Comparison of ENCODE assay signal across 32 cellular contexts in the genomic region with DNA sequence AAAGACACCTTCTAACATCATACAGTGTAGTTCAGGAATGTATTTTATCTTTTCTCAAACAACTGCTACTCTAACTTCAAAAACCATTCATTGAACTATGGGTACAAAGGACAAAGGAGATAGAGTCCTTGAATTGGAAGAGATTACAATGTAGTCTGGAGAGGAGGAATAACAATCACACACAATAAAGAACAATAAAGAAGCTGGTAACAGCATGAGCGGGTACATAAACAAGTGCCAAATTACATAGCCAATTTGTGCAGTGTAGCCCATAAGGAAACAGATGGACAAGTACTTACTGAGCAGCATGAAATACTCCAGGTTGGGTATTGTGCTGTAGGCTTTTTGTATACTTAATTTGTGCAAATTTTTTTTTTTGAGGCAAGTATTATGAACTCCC. TPM values are rescaled to one million over a fixed set of nuclear protein-coding genes. Genes with fewer than 3 reads are reported as not detected.
DNase-seq lines count a peak whose midpoint lies in the region; ATAC-seq and TF ChIP-seq lines count a peak whose summit lies in the region.
"Had no signal": no experiment of that assay in that cellular context is flagged by ENCODE, and none has a peak within 500 bp of the region (broad histone marks: within the 10 kb centered on the region; RNA-seq: fewer than 3 reads in every experiment).

No MANE protein-coding gene starts in this region.

- BruUV-seq in Caco-2 (replicated peaks; lab: Mats Ljungman, UMichigan) = no TSS peak

- no peak overlapping the region for H2AFZ ChIP-seq in GM23338

- H3K36me3 Mint-ChIP-seq in Caco-2 (ENCODE audit: insufficient read depth, unreplicated experiment) = peaks cover 5% of the 10 kb centered on the region
- H3K36me3 Mint-ChIP-seq in GM23338 (ENCODE audit: low read depth) = peaks cover 19% of the 10 kb centered on the region
- H3K36me3 Mint-ChIP-seq: activated naive CD4-positive, alpha-beta T cell treated with anti-CD3 and anti-CD28 coated beads, Interleukin-2, amount 50 U/mL, for 72 hours had no signal

- DNase-seq in Caco-2 = peak in 1 of 2 experiments; percentile 6
- peak; percentile 4 for DNase-seq in LNCaP clone FGC (ENCODE audit: low read depth)
- peak; percentile 52 for DNase-seq in NCI-H2227 treated with DMSO at 0.1 percent for 48 hours (lab: John Stamatoyannopoulos, UW)
- DNase-seq in cerebellar cortex (ENCODE audit: low spot score) = peak; percentile 66
- no peak for DNase-seq in amniotic stem cell (lab: John Stamatoyannopoulos, UW)
- DNase-seq in GM23338 (ENCODE audit: low spot score) = no peak
- DNase-seq: ACHN; activated CD4-positive, alpha-beta T cell treated with anti-CD3 and anti-CD28 coated beads for 48 hours; activated effector memory CD4-positive, alpha-beta T cell treated with Interleukin-2 at 50 U/mL for 16 hours; activated T-cell treated with anti-CD3 and anti-CD28 coated beads, Interleukin-2, amount 50 U/mL, for 1 hour; CD4-positive, alpha-beta memory T cell; H7; KG1; MG63; naive B cell; NCI-H187; NCI-H526; right cardiac atrium; RPMI8226; SJCRH30; spleen; stimulated activated CD8-positive, alpha-beta memory T cell treated with anti-CD3 and anti-CD28 coated beads, Interleukin-4, amount 100 ng/mL, for 48 hours; T-helper 9 cell; testis; uterus had no signal

- H3K4me3 ChIP-seq in Caco-2 (ENCODE audit: low read depth, low read length) (no peak overlapping the region), LNCaP clone FGC (ENCODE audit: low read depth, low read length) (no peak overlapping the region), GM23338 (no peak overlapping the region)
- H3K4me3 ChIP-seq: breast epithelium, gastroesophageal sphincter, GM12878, MG63, SJCRH30, spleen, testis, uterus had no signal

- H3K4me1 ChIP-seq in Caco-2 (peaks cover 22% of the 10 kb centered on the region), GM23338 (ENCODE audit: insufficient read depth) (no peaks in the 10 kb centered on the region)
- H3K4me1 ChIP-seq: breast epithelium, gastroesophageal sphincter, spleen, testis, uterus had no signal

- H3F3A ChIP-seq in GM23338 (replicated peaks; ENCODE audit: low read depth) = no peaks in the 10 kb centered on the region

- ATAC-seq in GM23338 = no peak
- no peak for ATAC-seq in GM19455 (IDR thresholded peaks at IDR 0.05; ENCODE audit: unreplicated experiment)
- ATAC-seq: activated naive CD4-positive, alpha-beta T cell treated with anti-CD3 and anti-CD28 coated beads, Interleukin-2, amount 50 U/mL, for 72 hours; gastroesophageal sphincter; GM12878; right cardiac atrium had no signal

- TF ChIP-seq CTCF in Caco-2 (IDR thresholded peaks at IDR 0.05; ENCODE audit: insufficient read depth in 1 of 2, low read depth in 1 of 2, low read length in 1 of 2, severe bottlenecking in 1 of 2, unreplicated experiment in 1 of 2) (no peak), LNCaP clone FGC (IDR thresholded peaks at IDR 0.05; ENCODE audit: control insufficient read depth, extremely low read depth, insufficient read depth) (no peak), GM23338 (conservative IDR thresholded peaks at IDR 0.05; ENCODE audit: low read depth in 2 of 2) (no peak)

- H3K4me1 Mint-ChIP-seq in Caco-2 (ENCODE audit: low read depth, unreplicated experiment) = peaks cover 27% of the 10 kb centered on the region
- peaks cover 2% of the 10 kb centered on the region; the same call in 2 of the 3 replicates for H3K4me1 Mint-ChIP-seq in GM23338
- H3K4me1 Mint-ChIP-seq: B cell, naive B cell had no signal

- H3K9me2 ChIP-seq in GM23338 (ENCODE audit: insufficient read depth) = no peaks in the 10 kb centered on the region

- POLR2A ChIA-PET in Caco-2 (lab: Charles Lee) = no interaction called here

- H3K36me3 ChIP-seq in Caco-2 (ENCODE audit: control insufficient read depth, insufficient read depth, low read length) (no peaks in the 10 kb centered on the region), GM23338 (ENCODE audit: insufficient read depth) (peaks cover 3% of the 10 kb centered on the region)
- H3K36me3 ChIP-seq: breast epithelium, MG63, SJCRH30, uterus had no signal

- H3K27ac ChIP-seq in GM23338 (ENCODE audit: low read depth) = no peak overlapping the region
- H3K27ac ChIP-seq: breast epithelium, gastroesophageal sphincter, SJCRH30, spleen, testis, uterus had no signal

- no peaks in the 10 kb centered on the region for H4K20me1 ChIP-seq in GM23338 (replicated peaks; ENCODE audit: insufficient read depth)

- H3K4me2 ChIP-seq in GM23338 = no peak overlapping the region

- H3K4me3 Mint-ChIP-seq in Caco-2 (ENCODE audit: unreplicated experiment) (no peak overlapping the region), GM23338 (no peak overlapping the region)
- H3K4me3 Mint-ChIP-seq: B cell; CD4-positive, alpha-beta memory T cell; naive B cell; stimulated activated naive CD8-positive, alpha-beta T cell treated with anti-CD3 and anti-CD28 coated beads, Interleukin-15, Interleukin-2, amounts not matched to agents 100 ng/mL and 50 ng/mL, for 24 hours had no signal

- H3K27ac Mint-ChIP-seq in Caco-2 (ENCODE audit: unreplicated experiment) (peak overlapping the region; percentile 19), GM23338 (no peak overlapping the region)
- H3K27ac Mint-ChIP-seq: activated naive CD4-positive, alpha-beta T cell treated with anti-CD3 and anti-CD28 coated beads, Interleukin-2, amount 50 U/mL, for 72 hours; B cell; stimulated activated naive CD8-positive, alpha-beta T cell treated with anti-CD3 and anti-CD28 coated beads, Interleukin-15, Interleukin-2, amounts not matched to agents 100 ng/mL and 50 ng/mL, for 24 hours had no signal

- no peaks in the 10 kb centered on the region for H3K9me3 ChIP-seq in Caco-2
- H3K9me3 ChIP-seq: breast epithelium, gastroesophageal sphincter, MG63, SJCRH30, spleen, testis, uterus had no signal

- no peaks in the 10 kb centered on the region for H3K27me3 Mint-ChIP-seq in Caco-2 (ENCODE audit: insufficient read depth, unreplicated experiment)
- peaks cover 4% of the 10 kb centered on the region for H3K27me3 Mint-ChIP-seq in GM23338 (ENCODE audit: insufficient read depth, low read depth, poor library complexity)
- H3K27me3 Mint-ChIP-seq: B cell; CD4-positive, alpha-beta memory T cell; naive B cell; stimulated activated naive CD8-positive, alpha-beta T cell treated with anti-CD3 and anti-CD28 coated beads, Interleukin-15, Interleukin-2, amounts not matched to agents 100 ng/mL and 50 ng/mL, for 24 hours had no signal

- intact Hi-C loops in Caco-2 (cut with micrococcal nuclease; ENCODE audit: unreplicated experiment) = loop anchor here (1.0 to 5.0 kb wide), 2 partner anchors 28 to 48 kb away; no protein-coding TSS in a partner anchor

- H3K79me2 ChIP-seq in GM23338 (replicated peaks; ENCODE audit: insufficient read depth) = no peaks in the 10 kb centered on the region

- H3K27me3 ChIP-seq in Caco-2 (replicated peaks; ENCODE audit: control insufficient read depth, insufficient read depth, low read length) (no peaks in the 10 kb centered on the region), GM23338 (ENCODE audit: insufficient read depth) (no peaks in the 10 kb centered on the region)
- H3K27me3 ChIP-seq: breast epithelium, gastroesophageal sphincter, MG63, SJCRH30, spleen, testis, uterus had no signal

- H3K9me3 Mint-ChIP-seq in Caco-2 (ENCODE audit: unreplicated experiment) = no peaks in the 10 kb centered on the region
- H3K9me3 Mint-ChIP-seq in GM23338 = no peaks in the 10 kb centered on the region
- H3K9me3 Mint-ChIP-seq: activated naive CD4-positive, alpha-beta T cell treated with anti-CD3 and anti-CD28 coated beads, Interleukin-2, amount 50 U/mL, for 72 hours; CD4-positive, alpha-beta memory T cell; naive B cell; stimulated activated naive CD8-positive, alpha-beta T cell treated with anti-CD3 and anti-CD28 coated beads, Interleukin-15, Interleukin-2, amounts not matched to agents 100 ng/mL and 50 ng/mL, for 24 hours had no signal

- CTCF ChIA-PET in Caco-2 (lab: Charles Lee) = no interaction called here

TF ChIP-seq in GM23338, 12 proteins besides CTCF, POLR2A, EP300 and RAD21 (continues in another document):
- TF ChIP-seq POLR2AphosphoS5 (IDR thresholded peaks at IDR 0.05; ENCODE audit: low read depth) = no peak

RNA-seq across cellular contexts. Expression of a gene that starts 44.3 kb away (rescaled TPM):
- 15.9 and 20.1 TPM in 2 replicates for total RNA-seq in Caco-2 (2022)
- 28.1 and 47.7 TPM in 2 replicates for total RNA-seq in GM23338 (2014; rRNA removed; shearing (Covaris generic))
- polyA plus RNA-seq in GM23338 (2016; fragmentation: Nextera tagmentation; extraction: Ambion mirVana) = 17.4 TPM in 2 replicates

Comparison
In these comparisons a context has a peak if more than half of its experiments do, and no peak if none do; other contexts are left out.
1. DNase-seq: peak in LNCaP clone FGC (single experiment), NCI-H2227 treated with DMSO at 0.1 percent for 48 hours (single experiment) and cerebellar cortex (single experiment); none in amniotic stem cell (single experiment) and GM23338 (single experiment).